8 cellular contexts compared by ENCODE assay signal in the genomic region with DNA sequence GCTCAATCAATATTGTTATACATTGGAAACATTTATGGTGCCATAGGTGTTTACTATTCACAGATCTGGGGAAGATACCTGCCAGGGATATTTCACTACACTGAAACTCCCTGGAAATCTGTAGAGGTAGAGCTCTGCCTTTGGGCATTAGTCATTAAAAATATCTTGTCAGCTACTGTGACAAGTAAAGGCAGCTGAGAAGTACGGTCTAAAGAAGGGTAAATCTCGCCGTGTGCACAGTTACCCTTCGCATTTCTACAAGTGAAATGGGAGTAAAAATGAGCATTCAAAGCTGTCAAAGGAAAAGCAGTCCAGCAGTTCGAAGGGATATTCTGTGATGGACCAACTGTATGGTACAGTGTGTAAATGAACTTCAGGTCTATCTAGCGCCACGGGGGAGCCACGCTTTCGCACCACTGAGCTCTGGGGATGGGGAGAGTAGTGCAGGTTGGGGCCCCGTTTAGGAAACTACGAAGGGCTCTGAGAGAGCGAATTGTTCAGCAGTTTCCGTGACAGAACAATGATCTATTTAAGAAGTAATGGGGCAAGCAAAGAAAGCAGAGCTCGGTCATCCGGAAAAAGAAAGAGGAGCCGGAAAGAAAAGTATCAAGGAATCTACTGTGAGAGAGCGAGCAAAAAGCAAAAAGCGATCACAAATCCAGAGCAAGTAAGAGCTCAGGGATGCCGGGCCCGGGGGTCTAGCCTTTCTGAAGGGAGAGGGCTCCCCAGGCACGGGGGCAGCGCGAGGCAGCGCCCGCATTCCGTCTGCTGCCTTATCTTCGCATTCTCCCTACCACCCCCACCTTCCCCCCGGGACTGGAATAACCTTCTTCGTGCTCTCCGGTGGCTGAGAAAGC. TPM values are rescaled to one million over a fixed set of nuclear protein-coding genes. Genes with fewer than 3 reads are reported as not detected.
DNase-seq lines count a peak whose midpoint lies in the region; ATAC-seq, FAIRE-seq and TF ChIP-seq lines count a peak whose summit lies in the region.

No MANE protein-coding gene starts in this region.

- 1% methylated on average over 30 of the region's 30 CpGs for WGBS in GM12878 (ENCODE audit: insufficient coverage, insufficient replicate concordance, low lambda C conversion rate, missing lambda C conversion rate)

- CTCF ChIA-PET in GM12878 (lab: Yijun Ruan, JAX): interaction anchor here (0.6 to 3.4 kb wide), 24 partner anchors 9 to 370 kb away, joined by 3 to 23 read pairs (median 5); a partner anchor contains a TSS

- TF ChIP-seq CTCF in GM06990 (IDR thresholded peaks at IDR 0.05; ENCODE audit: insufficient read depth, low read length, poor library complexity, severe bottlenecking) (no peak), GM12878 (IDR thresholded peaks at IDR 0.05 in 2 of 3, conservative IDR thresholded peaks at IDR 0.05 in 1 of 3; ENCODE audit: control insufficient read depth in 2 of 3, extremely low read depth in 1 of 3, insufficient read depth in 1 of 3, low read depth in 3 of 3, low read length in 3 of 3) (no peak)

- intact Hi-C loops in GM12878 (cut with micrococcal nuclease; ENCODE audit: unreplicated experiment): loop anchor here (5.0 kb wide), 1 partner anchor 137 kb away; no protein-coding TSS in a partner anchor

- no peak for TF ChIP-seq POLR2A in GM12878 (IDR thresholded peaks at IDR 0.05; ENCODE audit: low read depth, low read length)

- POLR2A ChIA-PET in GM12878 (lab: Charles Lee): interaction anchor here (1.2 to 1.5 kb wide), 2 partner anchors 9 to 81 kb away, joined by 3 to 5 read pairs; no protein-coding TSS in a partner anchor

- H3K27me3 ChIP-seq in GM06990 (replicated peaks; ENCODE audit: control insufficient read depth, insufficient read depth, low read length) (no peaks in the 10 kb centered on the region), GM12878 (replicated peaks in 1 of 2; ENCODE audit: control insufficient read depth in 2 of 2, insufficient read depth in 2 of 2, low read length in 1 of 2) (no peaks in the 10 kb centered on the region), iPS-18a (ENCODE audit: control insufficient read depth, insufficient read depth, low read length) (no peaks in the 10 kb centered on the region)

- RAD21 ChIA-PET in GM12878 (lab: Charles Lee; ENCODE audit: unreplicated experiment): interaction anchor here (0.6 to 2.3 kb wide), 24 partner anchors 9 to 393 kb away, joined by 3 to 8 read pairs (median 4); no protein-coding TSS in a partner anchor

- H3K4me3 ChIP-seq in GM06990 (replicated peaks; ENCODE audit: low read depth, low read length) (peak overlapping the region; percentile 91), SK-N-MC (peak overlapping the region; percentile 98), GM12878 (peak overlapping the region; percentile 91), iPS-18a (ENCODE audit: low read length) (peak overlapping the region; percentile 90), skeletal muscle cell (ENCODE audit: low read depth, low read length) (peak overlapping the region; percentile 98)

- H3K9ac ChIP-seq in SK-N-MC (ENCODE audit: insufficient read length): peak overlapping the region; percentile 75
- peak overlapping the region; percentile 81 for H3K9ac ChIP-seq in GM12878 (ENCODE audit: control insufficient read depth, insufficient read depth, low read length)
- H3K9ac ChIP-seq in iPS-18a (ENCODE audit: low read length): peak overlapping the region; percentile 85

- BruUV-seq in GM12878 (replicated peaks; lab: Mats Ljungman, UMichigan): TSS peak; percentile 79

- H3K4me2 ChIP-seq in GM12878 (ENCODE audit: control insufficient read depth, insufficient read depth): peak overlapping the region; percentile 70

- SMC1A ChIA-PET in GM12878 (lab: Charles Lee; ENCODE audit: uncharacterized antibody, unreplicated experiment): interaction anchor here (0.7 to 2.7 kb wide), 30 partner anchors 8 to 740 kb away, joined by 3 to 18 read pairs (median 4); a partner anchor contains a TSS

- H3K9me3 ChIP-seq in SK-N-MC (ENCODE audit: low read depth, low read length) (no peaks in the 10 kb centered on the region), GM12878 (replicated peaks; ENCODE audit: control insufficient read depth, insufficient read depth, low read length) (no peaks in the 10 kb centered on the region), iPS-18a (ENCODE audit: control insufficient read depth, low read depth, low read length) (no peaks in the 10 kb centered on the region)

- H3K4me1 ChIP-seq in GM12878 (ENCODE audit: control insufficient read depth, insufficient read depth, low read length): peaks cover 5% of the 10 kb centered on the region
- H3K4me1 ChIP-seq in iPS-18a (ENCODE audit: control insufficient read depth, low read depth, low read length): peaks cover 5% of the 10 kb centered on the region

- peak; percentile 25 for ATAC-seq in HG03135 (IDR thresholded peaks at IDR 0.05; ENCODE audit: unreplicated experiment)
- ATAC-seq in GM12878: peak; percentile 55
- ATAC-seq in GM18870 (IDR thresholded peaks at IDR 0.05; ENCODE audit: unreplicated experiment): no peak

- TF ChIP-seq RAD21 in GM12878 (IDR thresholded peaks at IDR 0.05; ENCODE audit: insufficient read depth, low read depth, low read length): no peak

- FAIRE-seq in GM12878 (lab: Jason Lieb, UNC): no peak

- in situ Hi-C loops in GM12878 (cut with MboI): loop anchor here (25.0 kb wide), 1 partner anchor 1667 kb away; no protein-coding TSS in a partner anchor

- H4K20me1 ChIP-seq in GM12878 (ENCODE audit: control insufficient read depth, insufficient read depth): no peaks in the 10 kb centered on the region

- H2AFZ ChIP-seq in GM12878 (ENCODE audit: control insufficient read depth, low read depth, low read length): peak overlapping the region; percentile 98

- H3K27ac ChIP-seq in SK-N-MC: no peak overlapping the region
- H3K27ac ChIP-seq in GM12878 (ENCODE audit: control insufficient read depth, insufficient read depth): peak overlapping the region; percentile 87
- peak overlapping the region; percentile 78 for H3K27ac ChIP-seq in iPS-18a (ENCODE audit: low read length)

- H3K79me2 ChIP-seq in GM12878 (ENCODE audit: control insufficient read depth, insufficient read depth, low read length): peaks cover 26% of the 10 kb centered on the region

- DNase-seq in GM06990 (ENCODE audit: extremely low read depth, insufficient read length): no peak
- DNase-seq in SK-N-MC (ENCODE audit: low read depth, low spot score): no peak
- no peak for DNase-seq in GM12878 (ENCODE audit: low read depth, low spot score)
- DNase-seq in skeletal muscle cell (ENCODE audit: low read depth): no peak
- no peak for DNase-seq in GDM1 (lab: John Stamatoyannopoulos, UW)

- H3K36me3 ChIP-seq in GM06990 (ENCODE audit: control insufficient read depth, insufficient read depth, low read length) (no peaks in the 10 kb centered on the region), SK-N-MC (ENCODE audit: insufficient read depth, low read length) (no peaks in the 10 kb centered on the region), GM12878 (ENCODE audit: control insufficient read depth in 2 of 2, insufficient read depth in 2 of 2, low read length in 1 of 2) (no peaks in the 10 kb centered on the region), iPS-18a (ENCODE audit: control insufficient read depth, low read depth, low read length) (peaks cover 3% of the 10 kb centered on the region)

- TF ChIP-seq EP300 in GM12878 (IDR thresholded peaks at IDR 0.05; ENCODE audit: borderline replicate concordance in 1 of 2, control insufficient read depth in 1 of 2, low read depth in 2 of 2, low read length in 2 of 2): no peak

TF ChIP-seq in GM12878, 131 proteins besides CTCF, POLR2A, EP300 and RAD21:
- TF ChIP-seq CREM (IDR thresholded peaks at IDR 0.05; ENCODE audit: low read depth) (0 out of 2 replicates have a peak, but pooled peaks have one; percentile 12), LARP7 (IDR thresholded peaks at IDR 0.05) (0 out of 2 replicates have a peak, but pooled peaks have one; percentile 21), CHD2 (IDR thresholded peaks at IDR 0.05; ENCODE audit: borderline replicate concordance, low read depth, low read length) (no peak; the same call in 1 of the 2 replicates)
TF ChIP-seq in GM12878: peak in this region for 2.

RNA-seq across cellular contexts. Expression of a gene that starts 0.6 kb away (rescaled TPM):
- total RNA-seq in GM12878 (2013; cell fraction: nucleolus; rRNA removed): 1.5 and 1.8 TPM in 2 replicates
- total RNA-seq in GM12878 (2014; rRNA removed) (0.54 and 0.56 TPM in 2 replicates), GM12878 (2014; rRNA removed; fragmentation: Illumina TruSeq; extraction: Trizol) (0.76 and 0.97 TPM in 2 replicates), GM12878 (2021) (0.45 and 0.46 TPM in 2 replicates)
- not detected for polyA plus RNA-seq in GM12878 (2011; ENCODE audit: low read depth)
- polyA plus RNA-seq in GM12878 (2011; rRNA removed) (0.20 and 0.39 TPM in 2 replicates), GM12878 (2014; fragmentation: Illumina TruSeq; extraction: Trizol) (0.41 and 0.63 TPM in 2 replicates), GM12878 (2014; fragmentation: Nextera tagmentation; extraction: Ambion mirVana) (under 1 TPM; 0.24 to 0.31 TPM), GM12878 (2014; rRNA removed) (0.50 and 0.53 TPM in 2 replicates), GM12878 (2016; fragmentation: Nextera tagmentation; extraction: Ambion mirVana) (1 to 10 TPM in 1 of 2 experiments, under 1 TPM in 1; 0.46 to 1.6 TPM)
- 0.03 and 0.12 TPM in 2 replicates for polyA plus RNA-seq in GM12878 (2011; cell fraction: cytosol; rRNA removed)
- polyA plus RNA-seq in GM12878 (2011; cell fraction: nucleus; rRNA removed): 0.07 and 0.22 TPM in 2 replicates
- polyA plus RNA-seq in GM12878 (2012): 0.13 TPM in 1 of 2 replicates, not detected in the other
- 0.07 TPM in 1 of 2 replicates, not detected in the other for polyA minus RNA-seq in GM12878 (2011; rRNA and poly(A)+ RNA removed)
- polyA minus RNA-seq in GM12878 (2011; cell fraction: cytosol; rRNA and poly(A)+ RNA removed): not detected in 2 replicates
- 0.48 and 0.67 TPM in 2 replicates for polyA minus RNA-seq in GM12878 (2011; cell fraction: nucleus; rRNA and poly(A)+ RNA removed)

RNA-seq across cellular contexts. Expression of a gene that starts 0.9 kb away (rescaled TPM):
- total RNA-seq in GM12878 (2013; cell fraction: nucleolus; rRNA removed): 39.3 and 40.2 TPM in 2 replicates
- total RNA-seq in GM12878 (2014; rRNA removed) (17.1 and 22.1 TPM in 2 replicates), GM12878 (2014; rRNA removed; fragmentation: Illumina TruSeq; extraction: Trizol) (17.9 and 19.8 TPM in 2 replicates), GM12878 (2021) (12.8 TPM in 2 replicates)
- polyA plus RNA-seq in GM12878 (2011; ENCODE audit: low read depth): 4.6 TPM
- polyA plus RNA-seq in GM12878 (2011; rRNA removed) (21.7 and 36.3 TPM in 2 replicates), GM12878 (2014; fragmentation: Illumina TruSeq; extraction: Trizol) (13.8 and 16.9 TPM in 2 replicates), GM12878 (2014; fragmentation: Nextera tagmentation; extraction: Ambion mirVana) (10 to 100 TPM in 1 of 2 experiments, 1 to 10 TPM in 1; 9.5 to 11.0 TPM), GM12878 (2014; rRNA removed) (10.5 and 11.5 TPM in 2 replicates), GM12878 (2016; fragmentation: Nextera tagmentation; extraction: Ambion mirVana) (10 to 100 TPM; 18.3 to 18.9 TPM)
- polyA plus RNA-seq in GM12878 (2011; cell fraction: cytosol; rRNA removed): 6.7 TPM in 2 replicates
- polyA plus RNA-seq in GM12878 (2011; cell fraction: nucleus; rRNA removed): 11.5 and 16.9 TPM in 2 replicates
- polyA plus RNA-seq in GM12878 (2012): 8.0 and 11.0 TPM in 2 replicates
- polyA minus RNA-seq in GM12878 (2011; rRNA and poly(A)+ RNA removed): 14.1 and 14.8 TPM in 2 replicates
- polyA minus RNA-seq in GM12878 (2011; cell fraction: cytosol; rRNA and poly(A)+ RNA removed): 7.8 and 10.2 TPM in 2 replicates
- polyA minus RNA-seq in GM12878 (2011; cell fraction: nucleus; rRNA and poly(A)+ RNA removed): 18.7 and 32.4 TPM in 2 replicates
